In genomic region chr21:43864313-43864805, GRCh38 we compare ENCODE assay signal across 8 cellular contexts. TPM values are rescaled to one million over a fixed set of nuclear protein-coding genes. Genes with fewer than 3 reads are reported as not detected.
DNase-seq lines count a peak whose midpoint lies in the region; ATAC-seq and TF ChIP-seq lines count a peak whose summit lies in the region.

No MANE protein-coding gene starts in this region.

- no peaks in the 10 kb centered on the region for H3K9me3 ChIP-seq in BE2C

- H3K36me3 ChIP-seq in BE2C (peaks cover under 1% of the 10 kb centered on the region), kidney epithelial cell (ENCODE audit: control insufficient read depth, insufficient read depth, low read length) (no peaks in the 10 kb centered on the region)

- in situ Hi-C loops in T47D (cut with HindIII; ENCODE audit: low pct_unique_long_range_greater_than_20kb, low sequenced_read_pairs): no loop called here

- TF ChIP-seq CTCF in BE2C (IDR thresholded peaks at IDR 0.05; ENCODE audit: low read depth, low read length): no peak
- no peak for TF ChIP-seq CTCF in kidney epithelial cell (IDR thresholded peaks at IDR 0.05; ENCODE audit: insufficient read depth, low read length, poor library complexity, severe bottlenecking)

- no peaks in the 10 kb centered on the region; the same call in 1 of the 2 replicates for H3K27me3 ChIP-seq in BE2C
- H3K27me3 ChIP-seq in kidney epithelial cell (ENCODE audit: control insufficient read depth, insufficient read depth, low read length): no peaks in the 10 kb centered on the region

- no peaks in the 10 kb centered on the region for H3K4me1 ChIP-seq in BE2C

- H3K4me3 ChIP-seq in BE2C (ENCODE audit: low read depth, low read length): peak overlapping the region; percentile 54
- peak overlapping the region; percentile 65 for H3K4me3 ChIP-seq in kidney epithelial cell (ENCODE audit: low read depth, low read length)

- DNase-seq in BE2C (peak; percentile 28), T47D (ENCODE audit: low read depth in 1 of 2, low spot score in 1 of 2) (peak; percentile 80 to 86), kidney epithelial cell (ENCODE audit: low read depth) (no peak), ecto neural progenitor cell (ENCODE audit: low spot score) (no peak)
- DNase-seq in stimulated activated CD4-positive, alpha-beta T cell treated with anti-CD3 and anti-CD28 coated beads, Interleukin-4, amount 100 ng/mL, for 1 hour: peak; percentile 58

- ATAC-seq in GM21723 (IDR thresholded peaks at IDR 0.05; ENCODE audit: unreplicated experiment): peak; percentile 34
- no peak for ATAC-seq in HG02642 (IDR thresholded peaks at IDR 0.05; ENCODE audit: poor library complexity, unreplicated experiment)

- TF ChIP-seq POLR2A in Raji (IDR thresholded peaks at IDR 0.05; ENCODE audit: insufficient read depth, low read depth, low read length): peak; percentile 28; the same call in 1 of the 2 replicates

RNA-seq across cellular contexts. Expression of gene AGPAT3, which starts 0.7 kb away (rescaled TPM):
- polyA plus RNA-seq in BE2C (2012; ENCODE audit: insufficient read depth, insufficient read length, low read depth): 20.6 TPM
- 62.3 and 70.4 TPM in 2 replicates for total RNA-seq in kidney epithelial cell

Comparison
In these comparisons a context has a peak if more than half of its experiments do, and no peak if none do; other contexts are left out.
1. DNase-seq: peak in BE2C (single experiment), T47D (2 of 2) and stimulated activated CD4-positive, alpha-beta T cell treated with anti-CD3 and anti-CD28 coated beads, Interleukin-4, amount 100 ng/mL, for 1 hour (single experiment); none in kidney epithelial cell (single experiment) and ecto neural progenitor cell (single experiment).